ENCODE assay signal across 8 cellular contexts in the genomic region with DNA sequence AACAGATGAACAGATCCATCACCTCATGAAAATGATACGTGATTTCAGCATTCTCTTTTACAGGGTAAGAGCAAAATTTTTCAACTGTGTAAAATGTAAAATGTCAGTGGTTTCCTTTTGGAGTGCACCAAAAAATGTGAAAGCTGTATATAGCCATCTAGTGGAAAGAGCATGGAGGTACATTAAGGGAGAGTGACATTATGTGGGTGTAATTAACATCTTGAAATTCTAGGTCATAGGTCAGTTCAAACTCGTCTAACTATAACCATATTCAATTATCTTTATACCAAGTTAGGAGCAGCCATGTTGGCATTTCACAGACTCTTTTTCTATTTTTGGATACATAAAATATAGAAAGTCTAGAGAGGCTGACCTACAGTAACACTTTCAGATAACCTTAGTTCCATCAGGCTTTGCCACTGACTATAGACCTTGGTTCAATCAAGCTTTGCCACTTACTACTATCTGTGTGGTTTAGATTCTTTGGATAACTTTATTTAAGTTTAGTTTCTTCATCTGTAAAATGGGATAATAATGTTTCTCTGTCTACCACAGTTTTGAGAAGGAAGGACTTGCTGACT. TPM values are rescaled to one million over a fixed set of nuclear protein-coding genes. Genes with fewer than 3 reads are reported as not detected.
A peak's percentile ranks its signal among the peaks of the same experiment; 100 is the strongest.
DNase-seq lines count a peak whose midpoint lies in the region; ATAC-seq and TF ChIP-seq lines count a peak whose summit lies in the region.

No MANE protein-coding gene starts in this region.

- H3K27ac ChIP-seq in C4-2B (no peak overlapping the region), mammary epithelial cell (ENCODE audit: insufficient read depth, low read depth, low read length) (no peak overlapping the region), left lung (no peak overlapping the region)

- dilution Hi-C loops in mammary epithelial cell (cut with HindIII; ENCODE audit: low sequenced_read_pairs) = no loop called here

- H3K27me3 ChIP-seq in mammary epithelial cell (ENCODE audit: insufficient read depth, low read length) (no peaks in the 10 kb centered on the region), left lung (no peaks in the 10 kb centered on the region), MG63 (no peaks in the 10 kb centered on the region)

- H3K4me3 ChIP-seq in mammary epithelial cell (replicated peaks in 1 of 3; ENCODE audit: insufficient read depth in 1 of 3, low read depth in 2 of 3, low read length in 3 of 3) = no peak overlapping the region
- no peak overlapping the region for H3K4me3 ChIP-seq in left lung
- no peak overlapping the region for H3K4me3 ChIP-seq in MG63

- H3K79me2 ChIP-seq in mammary epithelial cell (ENCODE audit: insufficient read depth, low read length) = peaks cover 6% of the 10 kb centered on the region

- 13% methylated on average over 2 of the region's 2 CpGs for WGBS in mammary epithelial cell (ENCODE audit: low coverage, missing lambda C conversion rate)

- no TSS peak for BruUV-seq in mammary epithelial cell (replicated peaks; lab: Mats Ljungman, UMichigan)

- H3K9ac ChIP-seq in mammary epithelial cell (ENCODE audit: insufficient read depth, low read length) = no peak overlapping the region

- ATAC-seq in GM18511 (IDR thresholded peaks at IDR 0.05; ENCODE audit: unreplicated experiment) = peak; percentile 96
- peak; percentile 98 for ATAC-seq in HG02885 (IDR thresholded peaks at IDR 0.05; ENCODE audit: poor library complexity, unreplicated experiment)
- peak; percentile 96 for ATAC-seq in left lung

- CTCF ChIA-PET in mammary epithelial cell (lab: Charles Lee; ENCODE audit: low non-redundant PET) = interaction anchor here (0.6 to 1.0 kb wide), 2 partner anchors 90 to 376 kb away, joined by 3 to 10 read pairs; no protein-coding TSS in a partner anchor

- H3K9me3 ChIP-seq in mammary epithelial cell (replicated peaks; ENCODE audit: insufficient read depth, low read length) = no peaks in the 10 kb centered on the region
- no peaks in the 10 kb centered on the region for H3K9me3 ChIP-seq in left lung
- H3K9me3 ChIP-seq in MG63 = no peaks in the 10 kb centered on the region

- DNase-seq in NCI-H526 (lab: John Stamatoyannopoulos, UW) = peak; percentile 17 to 44
- DNase-seq in mammary epithelial cell = peak; percentile 35
- no peak for DNase-seq in left lung
- no peak for DNase-seq in MG63
- DNase-seq in D341Med (ENCODE audit: low spot score) = no peak

- H3K36me3 ChIP-seq in mammary epithelial cell (ENCODE audit: insufficient read depth, low read length) (peaks cover 6% of the 10 kb centered on the region), left lung (no peaks in the 10 kb centered on the region), MG63 (peaks cover 88% of the 10 kb centered on the region)

- no peaks in the 10 kb centered on the region for H3K4me1 ChIP-seq in mammary epithelial cell (ENCODE audit: insufficient read depth, low read length)
- no peaks in the 10 kb centered on the region for H3K4me1 ChIP-seq in left lung

- in situ Hi-C loops in mammary epithelial cell (cut with MboI; ENCODE audit: low sequenced_read_pairs in 2 of 2) = loop anchor here (10.0 to 25.0 kb wide), 2 partner anchors 85 to 228 kb away; no protein-coding TSS in a partner anchor

- H3K4me2 ChIP-seq in mammary epithelial cell (ENCODE audit: insufficient read depth, low read depth, low read length) = no peak overlapping the region

- no peak overlapping the region for H2AFZ ChIP-seq in mammary epithelial cell (ENCODE audit: low read depth, low read length)

- no peaks in the 10 kb centered on the region for H4K20me1 ChIP-seq in mammary epithelial cell (ENCODE audit: insufficient read depth, low read length)

- TF ChIP-seq CTCF in C4-2B (conservative IDR thresholded peaks at IDR 0.05) (peak; percentile 61), mammary epithelial cell (conservative IDR thresholded peaks at IDR 0.05 in 1 of 2, IDR thresholded peaks at IDR 0.05 in 1 of 2; ENCODE audit: extremely low read depth in 1 of 2, insufficient read depth in 1 of 2, low read depth in 1 of 2, low read length in 2 of 2) (peak; percentile 70 to 77), left lung (IDR thresholded peaks at IDR 0.05) (peak; percentile 51 to 53)

- intact Hi-C loops in mammary epithelial cell (cut with micrococcal nuclease) (loop anchor here (1.0 to 5.0 kb wide), 5 partner anchors 90 to 963 kb away; no protein-coding TSS in a partner anchor), left lung (cut with DNase I) (no loop called here)

RNA-seq across cellular contexts. Expression of gene NEIL3, which starts 30.2 kb away (rescaled TPM):
- 1 to 10 TPM; 1.2 to 7.5 TPM for total RNA-seq in mammary epithelial cell
- polyA plus RNA-seq in mammary epithelial cell = 9.8 TPM
- 8.7 TPM for polyA minus RNA-seq in mammary epithelial cell
- total RNA-seq in left lung = 1 to 10 TPM; 2.2 to 2.7 TPM
- 36.3 and 41.0 TPM in 2 replicates for total RNA-seq in MG63 (2014; rRNA removed; shearing (Covaris generic); ENCODE audit: low replicate concordance)

Comparison
In these comparisons a context has a peak if more than half of its experiments do, and no peak if none do; other contexts are left out.
1. DNase-seq: peak in NCI-H526 (2 of 2) and mammary epithelial cell (single experiment); none in left lung (0 of 2), MG63 (single experiment) and D341Med (single experiment).
2. Peak in every context shown above with its lines, with median percentiles within 50 percentile points of each other: CTCF ChIP-seq and ATAC-seq.